ENCODE assay signal across 1 cellular context in the genomic region with DNA sequence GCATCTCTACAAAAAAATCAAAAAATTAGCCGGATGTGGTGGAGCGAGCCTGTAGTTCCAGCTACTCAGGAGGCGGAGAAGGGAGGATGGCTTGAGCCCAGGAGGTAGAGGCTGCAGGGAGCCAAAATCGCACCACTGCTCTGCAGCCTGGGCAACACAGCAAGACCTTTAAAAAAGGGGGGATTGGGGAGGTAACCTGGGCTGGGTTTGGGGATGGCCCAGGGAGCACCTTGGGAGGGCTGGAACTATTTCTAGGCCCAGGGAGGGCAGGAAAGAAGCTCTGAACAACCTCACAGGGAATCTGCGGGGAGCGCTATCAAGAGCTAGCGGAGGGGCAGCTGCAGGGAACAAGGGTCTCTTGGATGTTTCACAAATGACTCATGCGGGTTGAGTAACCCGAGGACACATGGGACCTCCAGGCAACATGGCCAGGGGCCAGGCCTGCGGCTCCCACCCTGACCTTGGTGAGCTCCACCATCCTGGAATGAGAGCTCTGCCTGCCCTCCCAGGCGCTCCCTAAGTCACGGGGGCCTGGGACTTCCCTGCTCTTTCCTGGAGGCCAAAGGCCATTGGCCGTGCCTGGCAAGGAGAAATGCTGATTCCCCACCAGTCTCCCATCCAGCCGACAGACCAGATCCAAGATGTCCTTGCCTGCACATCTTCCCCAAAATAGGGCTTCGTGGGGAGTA.
TF ChIP-seq lines count a peak whose summit lies in the region.

No MANE protein-coding gene starts in this region.

TF ChIP-seq in HepG2, 621 proteins besides CTCF, POLR2A, EP300 and RAD21 (continued from another document and continues in another):
- TF ChIP-seq PAF1 (CRISPR knock-in tag; IDR thresholded peaks at IDR 0.05) (no peak), ZSCAN20 (CRISPR knock-in tag; IDR thresholded peaks at IDR 0.05; ENCODE audit: borderline replicate concordance) (0 out of 2 replicates have a peak, but pooled peaks have one; percentile 41), SCMH1 (CRISPR knock-in tag; IDR thresholded peaks at IDR 0.05; ENCODE audit: borderline replicate concordance) (no peak), ZNF276 (CRISPR knock-in tag; IDR thresholded peaks at IDR 0.05; ENCODE audit: low read depth) (no peak), ZNF761 (CRISPR knock-in tag; conservative IDR thresholded peaks at IDR 0.05) (no peak; the same call in 1 of the 2 replicates), FOXP1 (IDR thresholded peaks at IDR 0.05) (no peak), FOXP1 (CRISPR knock-in tag; IDR thresholded peaks at IDR 0.05) (peak; percentile 59), NFIC (IDR thresholded peaks at IDR 0.05; ENCODE audit: low read length) (peak; percentile 64), ZNF44 (CRISPR knock-in tag; IDR thresholded peaks at IDR 0.05) (no peak), IRX3 (CRISPR knock-in tag; IDR thresholded peaks at IDR 0.05; ENCODE audit: borderline replicate concordance, low read depth) (peak; percentile 57; the same call in 1 of the 2 replicates), PAXIP1 (CRISPR knock-in tag; conservative IDR thresholded peaks at IDR 0.05) (peak; percentile 94), ZNF235 (CRISPR knock-in tag; IDR thresholded peaks at IDR 0.05; ENCODE audit: borderline replicate concordance) (0 out of 2 replicates have a peak, but pooled peaks have one; percentile 51), CAMTA2 (CRISPR knock-in tag; IDR thresholded peaks at IDR 0.05; ENCODE audit: borderline replicate concordance) (no peak), TOE1 (CRISPR knock-in tag; IDR thresholded peaks at IDR 0.05) (no peak), ZNF484 (CRISPR knock-in tag; IDR thresholded peaks at IDR 0.05; ENCODE audit: borderline replicate concordance, low read depth) (no peak), ZFP62 (CRISPR knock-in tag; IDR thresholded peaks at IDR 0.05) (no peak), NFAT5 (CRISPR knock-in tag; IDR thresholded peaks at IDR 0.05) (no peak), FOXA1 (IDR thresholded peaks at IDR 0.05) (no peak), FOXA1 (CRISPR knock-in tag; IDR thresholded peaks at IDR 0.05) (peak; percentile 67), DPF2 (CRISPR knock-in tag; IDR thresholded peaks at IDR 0.05; ENCODE audit: borderline replicate concordance, low read depth) (peak; percentile 95), ZNF232 (CRISPR knock-in tag; IDR thresholded peaks at IDR 0.05; ENCODE audit: borderline replicate concordance) (peak; percentile 55; the same call in 1 of the 2 replicates), MIXL1 (CRISPR knock-in tag; IDR thresholded peaks at IDR 0.05) (peak; percentile 31; the same call in 1 of the 2 replicates), MIER2 (CRISPR knock-in tag; IDR thresholded peaks at IDR 0.05) (0 out of 2 replicates have a peak, but pooled peaks have one; percentile 58), NR0B2 (CRISPR knock-in tag; IDR thresholded peaks at IDR 0.05) (no peak), REPIN1 (CRISPR knock-in tag; IDR thresholded peaks at IDR 0.05; ENCODE audit: borderline replicate concordance, low read depth) (peak; percentile 70; the same call in 1 of the 2 replicates), ZNF430 (CRISPR knock-in tag; IDR thresholded peaks at IDR 0.05) (no peak), TFAP4 (IDR thresholded peaks at IDR 0.05; ENCODE audit: borderline replicate concordance, low read depth) (peak; percentile 92; the same call in 1 of the 2 replicates), ZNF766 (CRISPR knock-in tag; IDR thresholded peaks at IDR 0.05; ENCODE audit: borderline replicate concordance) (peak; percentile 38; the same call in 1 of the 2 replicates), NFE2 (CRISPR knock-in tag; IDR thresholded peaks at IDR 0.05) (no peak), HNRNPH1 (optimal IDR thresholded peaks at IDR 0.05; ENCODE audit: low read depth, low read length) (no peak), NFYB (CRISPR knock-in tag; IDR thresholded peaks at IDR 0.05) (peak; percentile 42; the same call in 1 of the 2 replicates), HNRNPUL1 (IDR thresholded peaks at IDR 0.05; ENCODE audit: low read depth, low read length) (no peak), ZNF317 (CRISPR knock-in tag; IDR thresholded peaks at IDR 0.05) (no peak), CREBL2 (CRISPR knock-in tag; IDR thresholded peaks at IDR 0.05; ENCODE audit: borderline replicate concordance) (no peak), ZNF605 (CRISPR knock-in tag; IDR thresholded peaks at IDR 0.05) (peak; percentile 35; the same call in 1 of the 2 replicates), NCOA5 (CRISPR knock-in tag; IDR thresholded peaks at IDR 0.05) (no peak)
- TF ChIP-seq, protein P1, sequence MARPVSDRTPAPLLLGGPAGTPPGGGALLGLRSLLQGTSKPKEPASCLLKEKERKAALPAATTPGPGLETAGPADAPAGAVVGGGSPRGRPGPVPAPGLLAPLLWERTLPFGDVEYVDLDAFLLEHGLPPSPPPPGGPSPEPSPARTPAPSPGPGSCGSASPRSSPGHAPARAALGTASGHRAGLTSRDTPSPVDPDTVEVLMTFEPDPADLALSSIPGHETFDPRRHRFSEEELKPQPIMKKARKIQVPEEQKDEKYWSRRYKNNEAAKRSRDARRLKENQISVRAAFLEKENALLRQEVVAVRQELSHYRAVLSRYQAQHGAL (CRISPR knock-in tag; IDR thresholded peaks at IDR 0.05; ENCODE audit: not compliant biosample characterization): no peak
- TF ChIP-seq, protein P2, sequence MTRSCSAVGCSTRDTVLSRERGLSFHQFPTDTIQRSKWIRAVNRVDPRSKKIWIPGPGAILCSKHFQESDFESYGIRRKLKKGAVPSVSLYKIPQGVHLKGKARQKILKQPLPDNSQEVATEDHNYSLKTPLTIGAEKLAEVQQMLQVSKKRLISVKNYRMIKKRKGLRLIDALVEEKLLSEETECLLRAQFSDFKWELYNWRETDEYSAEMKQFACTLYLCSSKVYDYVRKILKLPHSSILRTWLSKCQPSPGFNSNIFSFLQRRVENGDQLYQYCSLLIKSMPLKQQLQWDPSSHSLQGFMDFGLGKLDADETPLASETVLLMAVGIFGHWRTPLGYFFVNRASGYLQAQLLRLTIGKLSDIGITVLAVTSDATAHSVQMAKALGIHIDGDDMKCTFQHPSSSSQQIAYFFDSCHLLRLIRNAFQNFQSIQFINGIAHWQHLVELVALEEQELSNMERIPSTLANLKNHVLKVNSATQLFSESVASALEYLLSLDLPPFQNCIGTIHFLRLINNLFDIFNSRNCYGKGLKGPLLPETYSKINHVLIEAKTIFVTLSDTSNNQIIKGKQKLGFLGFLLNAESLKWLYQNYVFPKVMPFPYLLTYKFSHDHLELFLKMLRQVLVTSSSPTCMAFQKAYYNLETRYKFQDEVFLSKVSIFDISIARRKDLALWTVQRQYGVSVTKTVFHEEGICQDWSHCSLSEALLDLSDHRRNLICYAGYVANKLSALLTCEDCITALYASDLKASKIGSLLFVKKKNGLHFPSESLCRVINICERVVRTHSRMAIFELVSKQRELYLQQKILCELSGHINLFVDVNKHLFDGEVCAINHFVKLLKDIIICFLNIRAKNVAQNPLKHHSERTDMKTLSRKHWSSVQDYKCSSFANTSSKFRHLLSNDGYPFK (CRISPR knock-in tag; IDR thresholded peaks at IDR 0.05; ENCODE audit: borderline replicate concordance): 0 out of 2 replicates have a peak, but pooled peaks have one; percentile 28
- TF ChIP-seq, protein P3, sequence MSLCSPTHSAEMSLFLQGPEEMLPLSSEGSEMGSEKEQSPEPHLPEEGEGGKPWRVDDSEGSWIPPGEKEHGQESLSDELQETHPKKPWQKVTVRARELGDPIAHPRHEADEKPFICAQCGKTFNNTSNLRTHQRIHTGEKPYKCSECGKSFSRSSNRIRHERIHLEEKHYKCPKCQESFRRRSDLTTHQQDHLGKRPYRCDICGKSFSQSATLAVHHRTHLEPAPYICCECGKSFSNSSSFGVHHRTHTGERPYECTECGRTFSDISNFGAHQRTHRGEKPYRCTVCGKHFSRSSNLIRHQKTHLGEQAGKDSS (CRISPR knock-in tag; IDR thresholded peaks at IDR 0.05; ENCODE audit: borderline replicate concordance, low read depth): peak; percentile 53; the same call in 1 of the 2 replicates
- TF ChIP-seq, protein P4, sequence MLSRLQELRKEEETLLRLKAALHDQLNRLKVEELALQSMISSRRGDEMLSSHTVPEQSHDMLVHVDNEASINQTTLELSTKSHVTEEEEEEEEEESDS (CRISPR knock-in tag; IDR thresholded peaks at IDR 0.05; ENCODE audit: borderline replicate concordance): no peak
